1 cellular context compared by ENCODE assay signal in the genomic region with DNA sequence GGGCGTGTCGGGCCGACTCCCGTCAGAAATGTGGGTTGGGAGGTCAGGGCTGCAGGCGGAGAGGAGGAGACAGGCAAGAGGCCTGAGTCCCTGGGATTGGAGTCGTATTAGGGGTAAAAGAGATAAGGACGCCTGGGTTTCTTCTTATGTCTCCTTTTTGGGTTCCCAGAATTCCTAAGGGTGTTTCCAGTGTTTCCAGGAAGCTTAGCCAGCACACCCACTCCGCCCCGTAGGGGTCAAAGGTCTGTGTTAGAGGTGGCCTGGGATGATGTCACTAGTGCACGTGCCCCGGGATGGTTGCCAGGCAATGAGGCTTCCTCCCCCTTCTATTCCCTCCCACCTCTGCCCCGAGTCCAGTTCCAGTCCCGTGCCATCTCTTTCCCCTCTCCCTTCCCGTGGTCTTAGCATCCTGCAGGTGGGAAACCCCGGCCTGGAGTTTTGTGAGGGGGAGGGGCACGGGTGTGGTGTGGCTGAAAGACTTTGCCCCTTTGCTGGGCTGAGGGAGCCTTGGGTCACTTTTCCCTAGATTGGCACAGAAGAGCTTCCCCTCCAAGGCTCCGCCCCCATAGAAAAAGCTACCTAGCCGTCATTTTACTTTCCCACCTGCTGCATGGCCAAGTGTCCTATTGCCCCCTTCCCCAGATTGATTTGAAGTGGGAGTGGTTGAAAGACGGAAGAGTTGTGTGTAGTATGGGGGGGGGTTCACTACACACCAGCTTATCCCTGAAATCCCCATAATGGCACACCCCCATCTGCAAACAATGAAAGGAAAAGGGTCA.
TF ChIP-seq lines count a peak whose summit lies in the region.

No MANE protein-coding gene starts in this region.

TF ChIP-seq in K562, 482 proteins besides CTCF, POLR2A, EP300 and RAD21 (continued from another document and continues in another):
- TF ChIP-seq, protein P1, sequence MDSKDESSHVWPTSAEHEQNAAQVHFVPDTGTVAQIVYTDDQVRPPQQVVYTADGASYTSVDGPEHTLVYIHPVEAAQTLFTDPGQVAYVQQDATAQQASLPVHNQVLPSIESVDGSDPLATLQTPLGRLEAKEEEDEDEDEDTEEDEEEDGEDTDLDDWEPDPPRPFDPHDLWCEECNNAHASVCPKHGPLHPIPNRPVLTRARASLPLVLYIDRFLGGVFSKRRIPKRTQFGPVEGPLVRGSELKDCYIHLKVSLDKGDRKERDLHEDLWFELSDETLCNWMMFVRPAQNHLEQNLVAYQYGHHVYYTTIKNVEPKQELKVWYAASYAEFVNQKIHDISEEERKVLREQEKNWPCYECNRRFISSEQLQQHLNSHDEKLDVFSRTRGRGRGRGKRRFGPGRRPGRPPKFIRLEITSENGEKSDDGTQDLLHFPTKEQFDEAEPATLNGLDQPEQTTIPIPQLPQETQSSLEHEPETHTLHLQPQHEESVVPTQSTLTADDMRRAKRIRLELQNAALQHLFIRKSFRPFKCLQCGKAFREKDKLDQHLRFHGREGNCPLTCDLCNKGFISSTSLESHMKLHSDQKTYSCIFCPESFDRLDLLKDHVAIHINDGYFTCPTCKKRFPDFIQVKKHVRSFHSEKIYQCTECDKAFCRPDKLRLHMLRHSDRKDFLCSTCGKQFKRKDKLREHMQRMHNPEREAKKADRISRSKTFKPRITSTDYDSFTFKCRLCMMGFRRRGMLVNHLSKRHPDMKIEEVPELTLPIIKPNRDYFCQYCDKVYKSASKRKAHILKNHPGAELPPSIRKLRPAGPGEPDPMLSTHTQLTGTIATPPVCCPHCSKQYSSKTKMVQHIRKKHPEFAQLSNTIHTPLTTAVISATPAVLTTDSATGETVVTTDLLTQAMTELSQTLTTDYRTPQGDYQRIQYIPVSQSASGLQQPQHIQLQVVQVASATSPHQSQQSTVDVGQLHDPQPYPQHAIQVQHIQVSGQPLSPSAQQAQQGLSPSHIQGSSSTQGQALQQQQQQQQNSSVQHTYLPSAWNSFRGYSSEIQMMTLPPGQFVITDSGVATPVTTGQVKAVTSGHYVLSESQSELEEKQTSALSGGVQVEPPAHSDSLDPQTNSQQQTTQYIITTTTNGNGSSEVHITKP (IDR thresholded peaks at IDR 0.05; ENCODE audit: partially characterized antibody): peak; percentile 72
- TF ChIP-seq TFAM (CRISPR knock-in tag; conservative IDR thresholded peaks at IDR 0.05) (no peak), OTX1 (CRISPR knock-in tag; IDR thresholded peaks at IDR 0.05) (no peak), MEIS2 (IDR thresholded peaks at IDR 0.05; ENCODE audit: partially characterized antibody) (no peak), SNRNP70 (optimal IDR thresholded peaks at IDR 0.05; ENCODE audit: low read depth, low read length) (no peak), ZFP30 (CRISPR knock-in tag; IDR thresholded peaks at IDR 0.05; ENCODE audit: borderline replicate concordance) (no peak), NCOA2 (IDR thresholded peaks at IDR 0.05; ENCODE audit: partially characterized antibody in 2 of 2) (no peak), ELF4 (CRISPR knock-in tag; IDR thresholded peaks at IDR 0.05) (no peak), ZNF76 (CRISPR knock-in tag; IDR thresholded peaks at IDR 0.05; ENCODE audit: borderline replicate concordance) (no peak), MITF (IDR thresholded peaks at IDR 0.05) (peak; percentile 84), NFIX (CRISPR knock-in tag; IDR thresholded peaks at IDR 0.05; ENCODE audit: low read depth) (no peak), KLF16 (IDR thresholded peaks at IDR 0.05) (no peak; the same call in 1 of the 2 replicates), SMARCA5 (IDR thresholded peaks at IDR 0.05) (no peak), MAX (CRISPR knock-in tag; IDR thresholded peaks at IDR 0.05) (peak; percentile 77), ZNF408 (CRISPR knock-in tag; IDR thresholded peaks at IDR 0.05; ENCODE audit: low read depth) (no peak), GATAD2B (IDR thresholded peaks at IDR 0.05; ENCODE audit: borderline replicate concordance) (peak; percentile 73; the same call in 1 of the 2 replicates), MTA3 (IDR thresholded peaks at IDR 0.05; ENCODE audit: borderline replicate concordance) (no peak; the same call in 1 of the 2 replicates), AFF1 (IDR thresholded peaks at IDR 0.05; ENCODE audit: low read depth in 1 of 2, partially characterized antibody in 2 of 2) (peak in 1 of 2 experiments; percentile 69), MLLT1 (IDR thresholded peaks at IDR 0.05) (no peak), DDX20 (tag; IDR thresholded peaks at IDR 0.05; ENCODE audit: low read depth) (no peak), UBTF (IDR thresholded peaks at IDR 0.05; ENCODE audit: borderline replicate concordance in 1 of 2, low read depth in 2 of 2, low read length in 2 of 2) (no peak), JUN (IDR thresholded peaks at IDR 0.05; ENCODE audit: borderline replicate concordance, low read depth, low read length) (peak; percentile 95), JUN (CRISPR knock-in tag; IDR thresholded peaks at IDR 0.05; ENCODE audit: borderline replicate concordance) (no peak), GABPA (tag; conservative IDR thresholded peaks at IDR 0.05; ENCODE audit: low read depth) (no peak), BCOR (IDR thresholded peaks at IDR 0.05) (peak; percentile 51; the same call in 1 of the 2 replicates), ZSCAN32 (CRISPR knock-in tag; IDR thresholded peaks at IDR 0.05) (no peak), FOSL1 (tag; conservative IDR thresholded peaks at IDR 0.05) (peak; percentile 57), FUS (optimal IDR thresholded peaks at IDR 0.05; ENCODE audit: low read depth, low read length) (no peak), MCM2 (IDR thresholded peaks at IDR 0.05; ENCODE audit: low read depth) (no peak), NFE2 (IDR thresholded peaks at IDR 0.05; ENCODE audit: low read depth) (no peak), HDGF (IDR thresholded peaks at IDR 0.05) (no peak), TEAD1 (CRISPR knock-in tag; IDR thresholded peaks at IDR 0.05) (no peak), GTF2E2 (tag; IDR thresholded peaks at IDR 0.05) (no peak), BCLAF1 (IDR thresholded peaks at IDR 0.05; ENCODE audit: borderline replicate concordance in 1 of 2, control insufficient read depth in 1 of 2, low read depth in 2 of 2, low read length in 1 of 2) (peak in 1 of 2 experiments; percentile 77; a peak in 1 of 4 replicates), MCM7 (IDR thresholded peaks at IDR 0.05) (no peak), NFIC (IDR thresholded peaks at IDR 0.05) (peak; percentile 82), ZNF24 (IDR thresholded peaks at IDR 0.05) (no peak), ARID2 (IDR thresholded peaks at IDR 0.05) (no peak), ZZZ3 (IDR thresholded peaks at IDR 0.05) (no peak)
- TF ChIP-seq, protein P2, sequence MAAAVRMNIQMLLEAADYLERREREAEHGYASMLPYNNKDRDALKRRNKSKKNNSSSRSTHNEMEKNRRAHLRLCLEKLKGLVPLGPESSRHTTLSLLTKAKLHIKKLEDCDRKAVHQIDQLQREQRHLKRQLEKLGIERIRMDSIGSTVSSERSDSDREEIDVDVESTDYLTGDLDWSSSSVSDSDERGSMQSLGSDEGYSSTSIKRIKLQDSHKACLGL (CRISPR knock-in tag; IDR thresholded peaks at IDR 0.05; ENCODE audit: borderline replicate concordance, poor library complexity, severe bottlenecking): no peak
- TF ChIP-seq, protein P3, sequence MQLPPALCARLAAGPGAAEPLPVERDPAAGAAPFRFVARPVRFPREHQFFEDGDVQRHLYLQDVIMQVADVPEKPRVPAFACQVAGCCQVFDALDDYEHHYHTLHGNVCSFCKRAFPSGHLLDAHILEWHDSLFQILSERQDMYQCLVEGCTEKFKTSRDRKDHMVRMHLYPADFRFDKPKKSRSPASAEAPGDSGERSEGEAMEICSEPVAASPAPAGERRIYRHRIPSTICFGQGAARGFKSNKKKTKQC (CRISPR knock-in tag; IDR thresholded peaks at IDR 0.05): no peak
- TF ChIP-seq, protein P4, sequence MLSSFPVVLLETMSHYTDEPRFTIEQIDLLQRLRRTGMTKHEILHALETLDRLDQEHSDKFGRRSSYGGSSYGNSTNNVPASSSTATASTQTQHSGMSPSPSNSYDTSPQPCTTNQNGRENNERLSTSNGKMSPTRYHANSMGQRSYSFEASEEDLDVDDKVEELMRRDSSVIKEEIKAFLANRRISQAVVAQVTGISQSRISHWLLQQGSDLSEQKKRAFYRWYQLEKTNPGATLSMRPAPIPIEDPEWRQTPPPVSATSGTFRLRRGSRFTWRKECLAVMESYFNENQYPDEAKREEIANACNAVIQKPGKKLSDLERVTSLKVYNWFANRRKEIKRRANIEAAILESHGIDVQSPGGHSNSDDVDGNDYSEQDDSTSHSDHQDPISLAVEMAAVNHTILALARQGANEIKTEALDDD (IDR thresholded peaks at IDR 0.05): no peak
